ENCODE assay signal across 8 cellular contexts in genomic region chr18:26655614-26656400, GRCh38.
DNase-seq lines count a peak whose midpoint lies in the region; ATAC-seq and TF ChIP-seq lines count a peak whose summit lies in the region.

No MANE protein-coding gene starts in this region.

- no peak for DNase-seq in GM06990 (ENCODE audit: extremely low read depth, insufficient read length)
- no peak for DNase-seq in T-helper 2 cell treated with Interferon-gamma antibody and Interleukin-4, amounts not matched to agents 5 μg/mL and 100 μg/mL, for 36 hours (ENCODE audit: low spot score)
- peak; percentile 17 for DNase-seq in fibroblast of villous mesenchyme (ENCODE audit: low read depth)
- no peak for DNase-seq in naive thymus-derived CD8-positive, alpha-beta T cell
- no peak for DNase-seq in immature natural killer cell

- no peak for TF ChIP-seq EP300 in Ishikawa (IDR thresholded peaks at IDR 0.05; ENCODE audit: borderline replicate concordance)

- no peaks in the 10 kb centered on the region for H3K36me3 ChIP-seq in GM06990 (ENCODE audit: control insufficient read depth, insufficient read depth, low read length)

- H3K36me3 Mint-ChIP-seq in T-helper 2 cell treated with Interferon-gamma antibody and Interleukin-4, amounts not matched to agents 5 μg/mL and 100 μg/mL, for 36 hours (ENCODE audit: low read depth), result no peaks in the 10 kb centered on the region
- peaks cover 0 to 6% (median 4%) of the 10 kb centered on the region in 3 donors for H3K36me3 Mint-ChIP-seq in naive thymus-derived CD8-positive, alpha-beta T cell
- peaks cover 0 to 10% (median 0%) of the 10 kb centered on the region in 3 donors for H3K36me3 Mint-ChIP-seq in immature natural killer cell

- H3K4me3 ChIP-seq in GM06990 (replicated peaks; ENCODE audit: low read depth, low read length) (peak overlapping the region; percentile 62), fibroblast of villous mesenchyme (ENCODE audit: low read depth, low read length) (peak overlapping the region; percentile 64)

- TF ChIP-seq CTCF in GM06990 (IDR thresholded peaks at IDR 0.05; ENCODE audit: insufficient read depth, low read length, poor library complexity, severe bottlenecking) (no peak), fibroblast of villous mesenchyme (IDR thresholded peaks at IDR 0.05; ENCODE audit: insufficient read depth, low read depth, low read length) (no peak)

- peaks cover 17% of the 10 kb centered on the region for H3K4me1 Mint-ChIP-seq in T-helper 2 cell treated with Interferon-gamma antibody and Interleukin-4, amounts not matched to agents 5 μg/mL and 100 μg/mL, for 36 hours (ENCODE audit: low read depth)
- H3K4me1 Mint-ChIP-seq in naive thymus-derived CD8-positive, alpha-beta T cell, result peaks cover 4 to 16% (median 14%) of the 10 kb centered on the region in 4 donors
- peaks cover 7% of the 10 kb centered on the region in 2 donors for H3K4me1 Mint-ChIP-seq in immature natural killer cell

- peaks cover 1% of the 10 kb centered on the region; the same call in 1 of the 2 replicates for H3K27me3 ChIP-seq in GM06990 (replicated peaks; ENCODE audit: control insufficient read depth, insufficient read depth, low read length)

- peaks cover 84% of the 10 kb centered on the region for H3K27me3 Mint-ChIP-seq in T-helper 2 cell treated with Interferon-gamma antibody and Interleukin-4, amounts not matched to agents 5 μg/mL and 100 μg/mL, for 36 hours (ENCODE audit: low read depth)
- H3K27me3 Mint-ChIP-seq in naive thymus-derived CD8-positive, alpha-beta T cell, result peaks cover 47 to 80% (median 69%) of the 10 kb centered on the region in 5 donors
- peaks cover 9 to 46% (median 21%) of the 10 kb centered on the region in 3 donors for H3K27me3 Mint-ChIP-seq in immature natural killer cell (ENCODE audit: low read depth in 3 of 3)

- TF ChIP-seq RAD21 in Ishikawa (IDR thresholded peaks at IDR 0.05; ENCODE audit: low read depth), result no peak

- H3K9me3 Mint-ChIP-seq in T-helper 2 cell treated with Interferon-gamma antibody and Interleukin-4, amounts not matched to agents 5 μg/mL and 100 μg/mL, for 36 hours, result no peaks in the 10 kb centered on the region
- peaks cover 0 to 2% (median 0%) of the 10 kb centered on the region in 9 donors for H3K9me3 Mint-ChIP-seq in naive thymus-derived CD8-positive, alpha-beta T cell
- peaks cover 0 to 14% (median 0%) of the 10 kb centered on the region in 6 donors for H3K9me3 Mint-ChIP-seq in immature natural killer cell

- peak overlapping the region; percentile 59 for H3K4me3 Mint-ChIP-seq in T-helper 2 cell treated with Interferon-gamma antibody and Interleukin-4, amounts not matched to agents 5 μg/mL and 100 μg/mL, for 36 hours
- H3K4me3 Mint-ChIP-seq in naive thymus-derived CD8-positive, alpha-beta T cell, result peak overlapping the region in 8 of 10 donors; percentile 22 to 60 (median 34)
- H3K4me3 Mint-ChIP-seq in immature natural killer cell, result no peak overlapping the region

- H3K27ac Mint-ChIP-seq in T-helper 2 cell treated with Interferon-gamma antibody and Interleukin-4, amounts not matched to agents 5 μg/mL and 100 μg/mL, for 36 hours, result no peak overlapping the region
- H3K27ac Mint-ChIP-seq in naive thymus-derived CD8-positive, alpha-beta T cell, result no peak overlapping the region
- H3K27ac Mint-ChIP-seq in immature natural killer cell, result no peak overlapping the region

- ATAC-seq in naive thymus-derived CD8-positive, alpha-beta T cell, result no peak
- ATAC-seq in GM21786 (IDR thresholded peaks at IDR 0.05; ENCODE audit: unreplicated experiment), result no peak
- ATAC-seq in HG03280 (IDR thresholded peaks at IDR 0.05; ENCODE audit: unreplicated experiment), result no peak

- POLR2A ChIA-PET in naive thymus-derived CD8-positive, alpha-beta T cell (lab: Charles Lee), result no interaction called here

TF ChIP-seq in Ishikawa, 13 proteins besides CTCF, POLR2A, EP300 and RAD21:
- TF ChIP-seq YY1 (IDR thresholded peaks at IDR 0.05; ENCODE audit: low read depth) (peak; percentile 44; the same call in 1 of the 2 replicates), EGR1 (IDR thresholded peaks at IDR 0.05) (no peak), CEBPB (IDR thresholded peaks at IDR 0.05) (no peak), FOXM1 (IDR thresholded peaks at IDR 0.05; ENCODE audit: borderline replicate concordance, low read depth) (no peak), ZBTB7A (IDR thresholded peaks at IDR 0.05; ENCODE audit: low read depth) (no peak), TEAD4 (IDR thresholded peaks at IDR 0.05) (no peak), TAF1 (IDR thresholded peaks at IDR 0.05; ENCODE audit: low read depth) (no peak)
- TF ChIP-seq, protein P1, sequence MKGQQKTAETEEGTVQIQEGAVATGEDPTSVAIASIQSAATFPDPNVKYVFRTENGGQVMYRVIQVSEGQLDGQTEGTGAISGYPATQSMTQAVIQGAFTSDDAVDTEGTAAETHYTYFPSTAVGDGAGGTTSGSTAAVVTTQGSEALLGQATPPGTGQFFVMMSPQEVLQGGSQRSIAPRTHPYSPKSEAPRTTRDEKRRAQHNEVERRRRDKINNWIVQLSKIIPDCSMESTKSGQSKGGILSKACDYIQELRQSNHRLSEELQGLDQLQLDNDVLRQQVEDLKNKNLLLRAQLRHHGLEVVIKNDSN (IDR thresholded peaks at IDR 0.05), result 0 out of 2 replicates have a peak, but pooled peaks have one; percentile 6

Comparison
In these comparisons a context has a peak if more than half of its experiments do, and no peak if none do; other contexts are left out.
1. H3K4me3 Mint-ChIP-seq: peak in T-helper 2 cell treated with Interferon-gamma antibody and Interleukin-4, amounts not matched to agents 5 μg/mL and 100 μg/mL, for 36 hours (single experiment) and naive thymus-derived CD8-positive, alpha-beta T cell (8 of 10); none in immature natural killer cell (0 of 5).